Comparison of ENCODE assay signal across 26 cellular contexts in the genomic region with DNA sequence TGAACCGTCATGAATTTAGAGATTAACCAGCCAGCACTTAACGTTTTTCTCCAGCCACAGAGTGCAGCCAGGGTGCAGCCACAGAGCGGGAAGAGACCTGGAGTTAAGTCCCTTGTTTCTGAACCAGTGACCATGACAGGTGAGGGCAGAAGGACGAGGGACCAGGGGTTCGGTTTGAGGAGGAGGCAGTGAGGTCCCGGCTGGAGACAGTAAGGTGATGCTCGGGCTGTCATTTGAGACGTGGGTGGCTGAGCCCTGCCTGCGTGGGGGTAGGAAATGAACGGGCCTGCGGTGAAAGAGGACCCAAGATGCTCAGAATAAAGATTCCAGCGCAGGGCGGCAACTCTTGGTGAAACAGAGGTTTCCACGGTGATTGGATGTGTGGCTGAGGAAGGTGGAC.
DNase-seq lines count a peak whose midpoint lies in the region; ATAC-seq and TF ChIP-seq lines count a peak whose summit lies in the region.
"Had no signal": no experiment of that assay in that cellular context is flagged by ENCODE, and none has a peak within 500 bp of the region (broad histone marks: within the 10 kb centered on the region; RNA-seq: fewer than 3 reads in every experiment).

No MANE protein-coding gene starts in this region.

- no peak overlapping the region for H2BK5ac ChIP-seq in neuronal stem cell (ENCODE audit: low read length)

- no peak overlapping the region for H3K4me3 Mint-ChIP-seq in nephron progenitor cell
- H3K4me3 Mint-ChIP-seq: CD14-positive monocyte; CD4-positive, alpha-beta memory T cell; CD4-positive, CD25-positive, alpha-beta regulatory T cell; CD8-positive, alpha-beta memory T cell had no signal

- no peaks in the 10 kb centered on the region for H4K20me1 ChIP-seq in BLaER1

- CTCF ChIA-PET in A673 (lab: Charles Lee): no interaction called here

- no peak overlapping the region for H2AK5ac ChIP-seq in neuronal stem cell (ENCODE audit: low read depth, low read length)

- H3K36me3 ChIP-seq in BLaER1: no peaks in the 10 kb centered on the region
- H3K36me3 ChIP-seq in esophagus muscularis mucosa: no peaks in the 10 kb centered on the region
- H3K36me3 ChIP-seq in A673 (ENCODE audit: insufficient read depth, low read length, poor library complexity, severe bottlenecking): no peaks in the 10 kb centered on the region
- H3K36me3 ChIP-seq in neuronal stem cell (replicated peaks in 1 of 2; ENCODE audit: control insufficient read depth in 2 of 2, insufficient read depth in 2 of 2, low read length in 2 of 2): no peaks in the 10 kb centered on the region
- H3K36me3 ChIP-seq: BE2C had no signal

- no peak overlapping the region for H2AFZ ChIP-seq in neuronal stem cell (ENCODE audit: low read length)

- no peaks in the 10 kb centered on the region for H3K4me1 Mint-ChIP-seq in nephron progenitor cell
- H3K4me1 Mint-ChIP-seq: CD14-positive monocyte had no signal

- H3K27ac Mint-ChIP-seq in nephron progenitor cell: no peak overlapping the region
- H3K27ac Mint-ChIP-seq: CD14-positive monocyte; CD4-positive, alpha-beta memory T cell; CD4-positive, CD25-positive, alpha-beta regulatory T cell; CD8-positive, alpha-beta memory T cell had no signal

- DNase-seq in NCI-H187 treated with DMSO at 0.1 percent for 48 hours (lab: John Stamatoyannopoulos, UW) (peak; percentile 38), esophagus muscularis mucosa (ENCODE audit: extremely low spot score) (peak; percentile 80), nephron progenitor cell (peak; percentile 31), A673 (ENCODE audit: low spot score) (no peak), neuronal stem cell (ENCODE audit: low spot score) (no peak)
- DNase-seq: ACHN; BE2C; C1 segment of cervical spinal cord; CD4-positive, alpha-beta memory T cell; CD4-positive, CD25-positive, alpha-beta regulatory T cell; CD8-positive, alpha-beta memory T cell; COR-L47; DMS 273 treated with DMSO at 0.1 percent for 48 hours; DMS153; DMS53; DMS79; DND-41; EL; GDM1 had no signal

- no peak overlapping the region for H2BK12ac ChIP-seq in neuronal stem cell (ENCODE audit: low read length)

- no peak overlapping the region for H3K14ac ChIP-seq in neuronal stem cell (ENCODE audit: low read length)

- TF ChIP-seq EP300 in esophagus muscularis mucosa (IDR thresholded peaks at IDR 0.05): no peak

- H3K4me1 ChIP-seq in BLaER1: peaks cover 56% of the 10 kb centered on the region
- peaks cover 0 to 9% (median 6%) of the 10 kb centered on the region in 4 donors for H3K4me1 ChIP-seq in esophagus muscularis mucosa
- H3K4me1 ChIP-seq in A673 (ENCODE audit: insufficient read depth, low read length, poor library complexity, severe bottlenecking): peaks cover 10% of the 10 kb centered on the region
- peaks cover 0 to 7% of the 10 kb centered on the region in 2 donors for H3K4me1 ChIP-seq in neuronal stem cell (ENCODE audit: control insufficient read depth in 2 of 2, insufficient read depth in 1 of 2, low read depth in 1 of 2, low read length in 2 of 2)
- H3K4me1 ChIP-seq: A549, BE2C had no signal

- no peak overlapping the region for H4K91ac ChIP-seq in neuronal stem cell (ENCODE audit: low read depth, low read length, poor library complexity)

- H3K27ac ChIP-seq in BLaER1: no peak overlapping the region
- no peak overlapping the region for H3K27ac ChIP-seq in esophagus muscularis mucosa (replicated peaks in 1 of 4)
- H3K27ac ChIP-seq in A673 (ENCODE audit: low read depth, low read length, poor library complexity, severe bottlenecking): no peak overlapping the region
- no peak overlapping the region for H3K27ac ChIP-seq in neuronal stem cell (replicated peaks; ENCODE audit: low read length)
- H3K27ac ChIP-seq: 22Rv1, A549 had no signal

- TF ChIP-seq CTCF in esophagus muscularis mucosa (IDR thresholded peaks at IDR 0.05) (no peak), nephron progenitor cell (IDR thresholded peaks at IDR 0.05) (no peak), A673 (conservative IDR thresholded peaks at IDR 0.05; ENCODE audit: low read depth, low read length) (no peak)

- H2BK15ac ChIP-seq in neuronal stem cell (ENCODE audit: low read length): no peak overlapping the region

- H3K23ac ChIP-seq in neuronal stem cell (ENCODE audit: low read depth, low read length, poor library complexity): no peak overlapping the region

- H3K27me3 ChIP-seq in BLaER1 (no peaks in the 10 kb centered on the region), esophagus muscularis mucosa (no peaks in the 10 kb centered on the region), A673 (replicated peaks; ENCODE audit: insufficient read depth, low read depth, low read length, poor library complexity) (no peaks in the 10 kb centered on the region), neuronal stem cell (ENCODE audit: control insufficient read depth in 3 of 3, insufficient read depth in 3 of 3, low read depth in 1 of 3, low read length in 3 of 3) (no peaks in the 10 kb centered on the region)
- H3K27me3 ChIP-seq: BE2C had no signal

- H3K4ac ChIP-seq in neuronal stem cell (ENCODE audit: low read length): no peak overlapping the region

- no peak overlapping the region for H3K18ac ChIP-seq in neuronal stem cell (ENCODE audit: low read length)

- TF ChIP-seq POLR2A in esophagus muscularis mucosa (IDR thresholded peaks at IDR 0.05; ENCODE audit: low read depth): no peak

- H3K4me2 ChIP-seq in BLaER1: peak overlapping the region; percentile 68
- H3K4me2 ChIP-seq in neuronal stem cell (ENCODE audit: insufficient read depth, low read length, poor library complexity, severe bottlenecking): no peak overlapping the region
- H3K4me2 ChIP-seq: A549 had no signal

- H3K9me3 Mint-ChIP-seq in nephron progenitor cell: peaks cover 6% of the 10 kb centered on the region
- H3K9me3 Mint-ChIP-seq: CD14-positive monocyte; CD4-positive, alpha-beta memory T cell; CD8-positive, alpha-beta memory T cell had no signal

- H3K9ac ChIP-seq in BLaER1 (no peak overlapping the region; the same call in 1 of the 2 replicates), neuronal stem cell (ENCODE audit: low read depth, low read length, poor library complexity) (no peak overlapping the region)

- H3K36me3 Mint-ChIP-seq in nephron progenitor cell (ENCODE audit: low read depth): no peaks in the 10 kb centered on the region
- H3K36me3 Mint-ChIP-seq: CD14-positive monocyte; CD4-positive, alpha-beta memory T cell; CD4-positive, CD25-positive, alpha-beta regulatory T cell; CD8-positive, alpha-beta memory T cell had no signal

- H3K9me3 ChIP-seq in BLaER1: no peaks in the 10 kb centered on the region
- no peaks in the 10 kb centered on the region for H3K9me3 ChIP-seq in esophagus muscularis mucosa
- no peaks in the 10 kb centered on the region for H3K9me3 ChIP-seq in A673 (ENCODE audit: low read depth, low read length, poor library complexity, severe bottlenecking)
- H3K9me3 ChIP-seq in neuronal stem cell (replicated peaks in 1 of 2; ENCODE audit: control insufficient read depth in 2 of 2, insufficient read depth in 1 of 2, low read depth in 1 of 2, low read length in 2 of 2): peaks cover 0 to 4% of the 10 kb centered on the region in 2 donors
- H3K9me3 ChIP-seq: BE2C had no signal

- no peaks in the 10 kb centered on the region for H3K27me3 Mint-ChIP-seq in nephron progenitor cell (ENCODE audit: low read depth, poor library complexity)
- H3K27me3 Mint-ChIP-seq: CD4-positive, alpha-beta memory T cell; CD4-positive, CD25-positive, alpha-beta regulatory T cell; CD8-positive, alpha-beta memory T cell had no signal

- no peak overlapping the region for H2BK120ac ChIP-seq in neuronal stem cell (ENCODE audit: low read depth, low read length)

- H3K4me3 ChIP-seq in BLaER1: no peak overlapping the region
- H3K4me3 ChIP-seq in esophagus muscularis mucosa: no peak overlapping the region
- H3K4me3 ChIP-seq in A673 (ENCODE audit: low read depth, low read length, poor library complexity, severe bottlenecking): no peak overlapping the region
- no peak overlapping the region for H3K4me3 ChIP-seq in neuronal stem cell (ENCODE audit: low read length in 2 of 2)
- H3K4me3 ChIP-seq: A549, GM12878 had no signal

- 81% methylated on average over 14 of the region's 14 CpGs for WGBS in esophagus muscularis mucosa
- no CpG with 5 or more reads among the region's 14 CpGs for WGBS in neuronal stem cell (ENCODE audit: extremely low coverage in 2 of 2, insufficient read length in 2 of 2, insufficient replicate concordance in 1 of 2), 2 donors

- BruUV-seq in A673 (replicated peaks; lab: Mats Ljungman, UMichigan): no TSS peak

- ATAC-seq in GM19035 (IDR thresholded peaks at IDR 0.05; ENCODE audit: unreplicated experiment) (no peak), HG02885 (IDR thresholded peaks at IDR 0.05; ENCODE audit: poor library complexity, unreplicated experiment) (no peak)
- ATAC-seq: A549, GM12878 had no signal

- no peak overlapping the region for H4K8ac ChIP-seq in neuronal stem cell (ENCODE audit: low read depth, low read length)

- no peaks in the 10 kb centered on the region for H3K79me1 ChIP-seq in neuronal stem cell (ENCODE audit: low read depth, low read length)

- POLR2A ChIA-PET in A673 (lab: Charles Lee; ENCODE audit: low non-redundant PET): no interaction called here

- intact Hi-C loops in esophagus muscularis mucosa (cut with DNase I) (no loop called here), A673 (cut with micrococcal nuclease; ENCODE audit: unreplicated experiment) (no loop called here)

Comparison
In these comparisons a context has a peak if more than half of its experiments do, and no peak if none do; other contexts are left out.
1. DNase-seq: peak in NCI-H187 treated with DMSO at 0.1 percent for 48 hours (single experiment), esophagus muscularis mucosa (single experiment) and nephron progenitor cell (single experiment); none in A673 (single experiment) and neuronal stem cell (single experiment).